1 cellular context compared by ENCODE assay signal in the genomic region with DNA sequence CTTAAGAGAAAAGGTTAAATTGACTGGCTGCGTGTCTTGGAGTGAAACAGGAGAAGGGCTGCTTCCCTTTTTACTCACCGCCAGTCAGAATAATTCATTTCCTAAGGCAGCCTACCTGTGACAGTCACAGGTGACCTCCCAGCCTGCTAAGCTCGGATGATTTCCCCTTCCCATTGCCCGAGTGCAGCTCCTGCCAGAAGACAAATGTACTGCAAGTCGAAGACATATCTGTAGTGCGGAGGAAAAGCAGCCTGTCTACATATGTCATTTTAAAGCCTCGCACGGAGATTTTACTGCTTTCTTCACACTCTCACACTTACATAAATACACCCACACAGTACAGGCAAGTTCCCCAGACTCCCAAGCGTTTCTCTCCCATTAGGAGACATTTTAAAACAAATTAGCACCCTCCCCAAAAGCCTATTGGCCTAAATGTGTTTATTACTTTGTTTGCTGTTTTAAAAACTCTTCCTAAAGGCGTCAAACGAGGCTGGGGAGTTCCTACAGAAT.
TF ChIP-seq lines count a peak whose summit lies in the region.

No MANE protein-coding gene starts in this region.

TF ChIP-seq in GM12878, 131 proteins besides CTCF, POLR2A, EP300 and RAD21 (continued from another document):
- TF ChIP-seq BHLHE40 (IDR thresholded peaks at IDR 0.05; ENCODE audit: borderline replicate concordance in 1 of 2, low read depth in 2 of 2, low read length in 1 of 2) (peak in 1 of 2 experiments; percentile 20; a peak in 2 of 4 replicates), TAF1 (IDR thresholded peaks at IDR 0.05; ENCODE audit: borderline replicate concordance, low read depth, low read length) (0 out of 2 replicates have a peak, but pooled peaks have one; percentile 29), IKZF1 (conservative IDR thresholded peaks at IDR 0.05) (peak; percentile 37; the same call in 1 of the 2 replicates), EED (IDR thresholded peaks at IDR 0.05; ENCODE audit: low read depth) (peak; percentile 77)
